ENCODE assay signal across 1 cellular context in the genomic region with DNA sequence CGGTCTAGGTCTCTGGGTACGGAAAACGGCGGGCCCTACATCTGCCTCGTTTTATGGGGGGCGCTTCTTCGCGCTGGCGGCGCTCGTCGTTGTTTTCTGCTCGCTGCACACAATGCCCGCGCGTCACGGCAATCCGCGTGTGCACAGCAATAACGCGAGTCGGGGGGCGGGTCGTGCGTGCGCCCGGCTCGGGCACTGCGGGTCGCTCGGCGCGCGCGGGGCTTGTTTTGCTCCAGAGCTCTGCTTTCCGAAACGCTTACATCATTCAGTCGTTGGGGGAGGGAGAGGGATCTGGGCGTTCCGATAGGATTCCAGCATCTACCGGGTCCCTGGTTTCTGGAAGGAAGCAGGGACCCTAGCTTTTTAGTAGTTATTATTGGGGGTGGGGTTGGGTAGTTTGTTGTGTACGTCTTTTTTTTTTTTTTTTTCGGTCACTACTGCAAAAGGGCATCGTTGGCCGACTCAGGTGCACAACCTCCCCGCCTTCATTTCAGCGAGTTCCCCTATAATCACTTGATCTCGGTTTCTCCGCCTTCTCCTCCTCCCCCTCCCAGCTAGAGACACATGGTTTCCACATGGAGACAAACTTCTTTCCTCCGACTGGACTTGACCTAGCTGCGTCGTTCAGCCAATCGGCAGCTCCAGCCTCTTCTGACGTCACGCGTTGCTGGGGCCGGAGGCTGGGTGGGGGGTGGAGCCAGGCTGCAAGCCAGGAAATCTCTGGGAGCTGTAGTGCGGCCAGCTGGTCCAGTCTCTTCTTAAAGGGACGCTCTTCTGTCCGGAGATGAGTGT.
TF ChIP-seq lines count a peak whose summit lies in the region.

No MANE protein-coding gene starts in this region.

TF ChIP-seq in HepG2, 621 proteins besides CTCF, POLR2A, EP300 and RAD21 (continued from another document and continues in another):
- TF ChIP-seq, protein P1, sequence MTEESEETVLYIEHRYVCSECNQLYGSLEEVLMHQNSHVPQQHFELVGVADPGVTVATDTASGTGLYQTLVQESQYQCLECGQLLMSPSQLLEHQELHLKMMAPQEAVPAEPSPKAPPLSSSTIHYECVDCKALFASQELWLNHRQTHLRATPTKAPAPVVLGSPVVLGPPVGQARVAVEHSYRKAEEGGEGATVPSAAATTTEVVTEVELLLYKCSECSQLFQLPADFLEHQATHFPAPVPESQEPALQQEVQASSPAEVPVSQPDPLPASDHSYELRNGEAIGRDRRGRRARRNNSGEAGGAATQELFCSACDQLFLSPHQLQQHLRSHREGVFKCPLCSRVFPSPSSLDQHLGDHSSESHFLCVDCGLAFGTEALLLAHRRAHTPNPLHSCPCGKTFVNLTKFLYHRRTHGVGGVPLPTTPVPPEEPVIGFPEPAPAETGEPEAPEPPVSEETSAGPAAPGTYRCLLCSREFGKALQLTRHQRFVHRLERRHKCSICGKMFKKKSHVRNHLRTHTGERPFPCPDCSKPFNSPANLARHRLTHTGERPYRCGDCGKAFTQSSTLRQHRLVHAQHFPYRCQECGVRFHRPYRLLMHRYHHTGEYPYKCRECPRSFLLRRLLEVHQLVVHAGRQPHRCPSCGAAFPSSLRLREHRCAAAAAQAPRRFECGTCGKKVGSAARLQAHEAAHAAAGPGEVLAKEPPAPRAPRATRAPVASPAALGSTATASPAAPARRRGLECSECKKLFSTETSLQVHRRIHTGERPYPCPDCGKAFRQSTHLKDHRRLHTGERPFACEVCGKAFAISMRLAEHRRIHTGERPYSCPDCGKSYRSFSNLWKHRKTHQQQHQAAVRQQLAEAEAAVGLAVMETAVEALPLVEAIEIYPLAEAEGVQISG (CRISPR knock-in tag; IDR thresholded peaks at IDR 0.05): no peak
- TF ChIP-seq ZNF235 (CRISPR knock-in tag; IDR thresholded peaks at IDR 0.05; ENCODE audit: borderline replicate concordance) (no peak), KAT7 (CRISPR knock-in tag; IDR thresholded peaks at IDR 0.05; ENCODE audit: borderline replicate concordance) (no peak), ARNTL (CRISPR knock-in tag; IDR thresholded peaks at IDR 0.05) (peak; percentile 62; the same call in 1 of the 2 replicates), TCF7L2 (IDR thresholded peaks at IDR 0.05; ENCODE audit: low read depth, low read length) (no peak), ZNF780A (CRISPR knock-in tag; IDR thresholded peaks at IDR 0.05) (0 out of 2 replicates have a peak, but pooled peaks have one; percentile 57), HCFC1 (IDR thresholded peaks at IDR 0.05; ENCODE audit: low read depth, low read length) (no peak), ZNF124 (CRISPR knock-in tag; IDR thresholded peaks at IDR 0.05) (no peak), ZNF737 (CRISPR knock-in tag; IDR thresholded peaks at IDR 0.05; ENCODE audit: borderline replicate concordance) (0 out of 2 replicates have a peak, but pooled peaks have one; percentile 37), ZNF12 (CRISPR knock-in tag; IDR thresholded peaks at IDR 0.05) (no peak), ZNF781 (CRISPR knock-in tag; IDR thresholded peaks at IDR 0.05; ENCODE audit: borderline replicate concordance, not compliant biosample characterization) (no peak), MED8 (CRISPR knock-in tag; IDR thresholded peaks at IDR 0.05; ENCODE audit: insufficient replicate concordance) (no peak), EHMT2 (IDR thresholded peaks at IDR 0.05; ENCODE audit: borderline replicate concordance, low read depth, low read length) (no peak), ELF3 (CRISPR knock-in tag; IDR thresholded peaks at IDR 0.05) (peak; percentile 35; the same call in 1 of the 2 replicates), ZNF260 (CRISPR knock-in tag; IDR thresholded peaks at IDR 0.05; ENCODE audit: borderline replicate concordance, low read depth) (no peak), ZNF629 (CRISPR knock-in tag; conservative IDR thresholded peaks at IDR 0.05) (no peak), TEAD2 (CRISPR knock-in tag; IDR thresholded peaks at IDR 0.05) (no peak), ZEB1 (IDR thresholded peaks at IDR 0.05; ENCODE audit: insufficient replicate concordance, low read depth) (no peak), NR2F6 (IDR thresholded peaks at IDR 0.05) (no peak), NR2F6 (CRISPR knock-in tag; IDR thresholded peaks at IDR 0.05) (0 out of 2 replicates have a peak, but pooled peaks have one; percentile 24), ZNF263 (CRISPR knock-in tag; IDR thresholded peaks at IDR 0.05) (no peak), ZNF101 (CRISPR knock-in tag; IDR thresholded peaks at IDR 0.05; ENCODE audit: borderline replicate concordance, low read depth) (no peak), ZNF3 (CRISPR knock-in tag; IDR thresholded peaks at IDR 0.05) (no peak), ZNF703 (CRISPR knock-in tag; IDR thresholded peaks at IDR 0.05; ENCODE audit: borderline replicate concordance) (no peak; the same call in 1 of the 2 replicates), TMF1 (CRISPR knock-in tag; IDR thresholded peaks at IDR 0.05; ENCODE audit: low read depth) (peak; percentile 58; the same call in 1 of the 2 replicates), ZNF20 (CRISPR knock-in tag; IDR thresholded peaks at IDR 0.05) (no peak), SPEN (CRISPR knock-in tag; IDR thresholded peaks at IDR 0.05; ENCODE audit: low read depth) (0 out of 2 replicates have a peak, but pooled peaks have one; percentile 39), ZBTB8A (CRISPR knock-in tag; IDR thresholded peaks at IDR 0.05; ENCODE audit: borderline replicate concordance, low read depth) (no peak), KAT2B (IDR thresholded peaks at IDR 0.05; ENCODE audit: borderline replicate concordance, low read depth, low read length) (no peak), ZNF333 (CRISPR knock-in tag; IDR thresholded peaks at IDR 0.05; ENCODE audit: borderline replicate concordance) (no peak; the same call in 1 of the 2 replicates), ZNF207 (IDR thresholded peaks at IDR 0.05; ENCODE audit: borderline replicate concordance) (no peak), ZNF724P (CRISPR knock-in tag; IDR thresholded peaks at IDR 0.05; ENCODE audit: borderline replicate concordance) (no peak)
- TF ChIP-seq, protein P2, sequence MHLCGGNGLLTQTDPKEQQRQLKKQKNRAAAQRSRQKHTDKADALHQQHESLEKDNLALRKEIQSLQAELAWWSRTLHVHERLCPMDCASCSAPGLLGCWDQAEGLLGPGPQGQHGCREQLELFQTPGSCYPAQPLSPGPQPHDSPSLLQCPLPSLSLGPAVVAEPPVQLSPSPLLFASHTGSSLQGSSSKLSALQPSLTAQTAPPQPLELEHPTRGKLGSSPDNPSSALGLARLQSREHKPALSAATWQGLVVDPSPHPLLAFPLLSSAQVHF (CRISPR knock-in tag; IDR thresholded peaks at IDR 0.05): no peak
- TF ChIP-seq, protein P3, sequence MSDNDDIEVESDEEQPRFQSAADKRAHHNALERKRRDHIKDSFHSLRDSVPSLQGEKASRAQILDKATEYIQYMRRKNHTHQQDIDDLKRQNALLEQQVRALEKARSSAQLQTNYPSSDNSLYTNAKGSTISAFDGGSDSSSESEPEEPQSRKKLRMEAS (IDR thresholded peaks at IDR 0.05): peak; percentile 96
- TF ChIP-seq, protein P4, sequence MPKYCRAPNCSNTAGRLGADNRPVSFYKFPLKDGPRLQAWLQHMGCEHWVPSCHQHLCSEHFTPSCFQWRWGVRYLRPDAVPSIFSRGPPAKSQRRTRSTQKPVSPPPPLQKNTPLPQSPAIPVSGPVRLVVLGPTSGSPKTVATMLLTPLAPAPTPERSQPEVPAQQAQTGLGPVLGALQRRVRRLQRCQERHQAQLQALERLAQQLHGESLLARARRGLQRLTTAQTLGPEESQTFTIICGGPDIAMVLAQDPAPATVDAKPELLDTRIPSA (CRISPR knock-in tag; IDR thresholded peaks at IDR 0.05; ENCODE audit: borderline replicate concordance): no peak
- TF ChIP-seq, protein P5, sequence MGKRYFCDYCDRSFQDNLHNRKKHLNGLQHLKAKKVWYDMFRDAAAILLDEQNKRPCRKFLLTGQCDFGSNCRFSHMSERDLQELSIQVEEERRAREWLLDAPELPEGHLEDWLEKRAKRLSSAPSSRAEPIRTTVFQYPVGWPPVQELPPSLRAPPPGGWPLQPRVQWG (CRISPR knock-in tag; IDR thresholded peaks at IDR 0.05; ENCODE audit: borderline replicate concordance, low read depth): no peak
- TF ChIP-seq, protein P6, sequence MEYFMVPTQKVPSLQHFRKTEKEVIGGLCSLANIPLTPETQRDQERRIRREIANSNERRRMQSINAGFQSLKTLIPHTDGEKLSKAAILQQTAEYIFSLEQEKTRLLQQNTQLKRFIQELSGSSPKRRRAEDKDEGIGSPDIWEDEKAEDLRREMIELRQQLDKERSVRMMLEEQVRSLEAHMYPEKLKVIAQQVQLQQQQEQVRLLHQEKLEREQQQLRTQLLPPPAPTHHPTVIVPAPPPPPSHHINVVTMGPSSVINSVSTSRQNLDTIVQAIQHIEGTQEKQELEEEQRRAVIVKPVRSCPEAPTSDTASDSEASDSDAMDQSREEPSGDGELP (IDR thresholded peaks at IDR 0.05; ENCODE audit: borderline replicate concordance, low read depth): peak; percentile 94
- TF ChIP-seq, protein P7, sequence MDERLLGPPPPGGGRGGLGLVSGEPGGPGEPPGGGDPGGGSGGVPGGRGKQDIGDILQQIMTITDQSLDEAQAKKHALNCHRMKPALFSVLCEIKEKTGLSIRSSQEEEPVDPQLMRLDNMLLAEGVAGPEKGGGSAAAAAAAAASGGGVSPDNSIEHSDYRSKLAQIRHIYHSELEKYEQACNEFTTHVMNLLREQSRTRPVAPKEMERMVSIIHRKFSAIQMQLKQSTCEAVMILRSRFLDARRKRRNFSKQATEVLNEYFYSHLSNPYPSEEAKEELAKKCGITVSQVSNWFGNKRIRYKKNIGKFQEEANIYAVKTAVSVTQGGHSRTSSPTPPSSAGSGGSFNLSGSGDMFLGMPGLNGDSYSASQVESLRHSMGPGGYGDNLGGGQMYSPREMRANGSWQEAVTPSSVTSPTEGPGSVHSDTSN (CRISPR knock-in tag; IDR thresholded peaks at IDR 0.05): no peak
- TF ChIP-seq, protein P8, sequence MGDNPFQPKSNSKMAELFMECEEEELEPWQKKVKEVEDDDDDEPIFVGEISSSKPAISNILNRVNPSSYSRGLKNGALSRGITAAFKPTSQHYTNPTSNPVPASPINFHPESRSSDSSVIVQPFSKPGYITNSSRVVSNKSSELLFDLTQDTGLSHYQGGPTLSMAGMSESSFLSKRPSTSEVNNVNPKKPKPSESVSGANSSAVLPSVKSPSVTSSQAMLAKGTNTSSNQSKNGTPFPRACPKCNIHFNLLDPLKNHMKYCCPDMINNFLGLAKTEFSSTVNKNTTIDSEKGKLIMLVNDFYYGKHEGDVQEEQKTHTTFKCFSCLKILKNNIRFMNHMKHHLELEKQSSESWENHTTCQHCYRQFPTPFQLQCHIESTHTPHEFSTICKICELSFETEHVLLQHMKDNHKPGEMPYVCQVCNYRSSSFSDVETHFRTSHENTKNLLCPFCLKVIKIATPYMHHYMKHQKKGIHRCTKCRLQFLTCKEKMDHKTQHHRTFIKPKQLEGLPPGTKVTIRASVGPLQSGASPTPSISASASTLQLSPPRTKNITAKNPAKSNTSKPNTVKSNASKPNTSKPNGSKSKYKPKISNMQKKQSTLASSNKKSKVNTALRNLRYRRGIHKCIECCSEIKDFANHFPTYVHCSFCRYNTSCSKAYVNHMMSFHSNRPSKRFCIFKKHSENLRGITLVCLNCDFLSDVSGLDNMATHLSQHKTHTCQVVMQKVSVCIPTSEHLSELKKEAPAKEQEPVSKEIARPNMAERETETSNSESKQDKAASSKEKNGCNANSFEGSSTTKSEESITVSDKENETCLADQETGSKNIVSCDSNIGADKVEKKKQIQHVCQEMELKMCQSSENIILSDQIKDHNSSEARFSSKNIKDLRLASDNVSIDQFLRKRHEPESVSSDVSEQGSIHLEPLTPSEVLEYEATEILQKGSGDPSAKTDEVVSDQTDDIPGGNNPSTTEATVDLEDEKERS (CRISPR knock-in tag; IDR thresholded peaks at IDR 0.05): no peak
- TF ChIP-seq, protein P9, sequence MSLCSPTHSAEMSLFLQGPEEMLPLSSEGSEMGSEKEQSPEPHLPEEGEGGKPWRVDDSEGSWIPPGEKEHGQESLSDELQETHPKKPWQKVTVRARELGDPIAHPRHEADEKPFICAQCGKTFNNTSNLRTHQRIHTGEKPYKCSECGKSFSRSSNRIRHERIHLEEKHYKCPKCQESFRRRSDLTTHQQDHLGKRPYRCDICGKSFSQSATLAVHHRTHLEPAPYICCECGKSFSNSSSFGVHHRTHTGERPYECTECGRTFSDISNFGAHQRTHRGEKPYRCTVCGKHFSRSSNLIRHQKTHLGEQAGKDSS (CRISPR knock-in tag; IDR thresholded peaks at IDR 0.05; ENCODE audit: borderline replicate concordance, low read depth): no peak
- TF ChIP-seq, protein P10, sequence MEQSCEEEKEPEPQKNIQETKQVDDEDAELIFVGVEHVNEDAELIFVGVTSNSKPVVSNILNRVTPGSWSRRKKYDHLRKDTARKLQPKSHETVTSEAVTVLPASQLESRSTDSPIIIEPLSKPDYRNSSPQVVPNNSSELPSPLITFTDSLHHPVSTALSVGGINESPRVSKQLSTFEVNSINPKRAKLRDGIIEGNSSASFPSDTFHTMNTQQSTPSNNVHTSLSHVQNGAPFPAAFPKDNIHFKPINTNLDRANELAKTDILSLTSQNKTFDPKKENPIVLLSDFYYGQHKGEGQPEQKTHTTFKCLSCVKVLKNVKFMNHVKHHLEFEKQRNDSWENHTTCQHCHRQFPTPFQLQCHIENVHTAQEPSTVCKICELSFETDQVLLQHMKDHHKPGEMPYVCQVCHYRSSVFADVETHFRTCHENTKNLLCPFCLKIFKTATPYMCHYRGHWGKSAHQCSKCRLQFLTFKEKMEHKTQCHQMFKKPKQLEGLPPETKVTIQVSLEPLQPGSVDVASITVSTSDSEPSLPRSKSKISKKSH (CRISPR knock-in tag; IDR thresholded peaks at IDR 0.05; ENCODE audit: borderline replicate concordance): 0 out of 2 replicates have a peak, but pooled peaks have one; percentile 40
- TF ChIP-seq, protein P11, sequence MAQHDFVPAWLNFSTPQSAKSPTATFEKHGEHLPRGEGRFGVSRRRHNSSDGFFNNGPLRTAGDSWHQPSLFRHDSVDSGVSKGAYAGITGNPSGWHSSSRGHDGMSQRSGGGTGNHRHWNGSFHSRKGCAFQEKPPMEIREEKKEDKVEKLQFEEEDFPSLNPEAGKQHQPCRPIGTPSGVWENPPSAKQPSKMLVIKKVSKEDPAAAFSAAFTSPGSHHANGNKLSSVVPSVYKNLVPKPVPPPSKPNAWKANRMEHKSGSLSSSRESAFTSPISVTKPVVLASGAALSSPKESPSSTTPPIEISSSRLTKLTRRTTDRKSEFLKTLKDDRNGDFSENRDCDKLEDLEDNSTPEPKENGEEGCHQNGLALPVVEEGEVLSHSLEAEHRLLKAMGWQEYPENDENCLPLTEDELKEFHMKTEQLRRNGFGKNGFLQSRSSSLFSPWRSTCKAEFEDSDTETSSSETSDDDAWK (CRISPR knock-in tag; IDR thresholded peaks at IDR 0.05): no peak
- TF ChIP-seq, protein P12, sequence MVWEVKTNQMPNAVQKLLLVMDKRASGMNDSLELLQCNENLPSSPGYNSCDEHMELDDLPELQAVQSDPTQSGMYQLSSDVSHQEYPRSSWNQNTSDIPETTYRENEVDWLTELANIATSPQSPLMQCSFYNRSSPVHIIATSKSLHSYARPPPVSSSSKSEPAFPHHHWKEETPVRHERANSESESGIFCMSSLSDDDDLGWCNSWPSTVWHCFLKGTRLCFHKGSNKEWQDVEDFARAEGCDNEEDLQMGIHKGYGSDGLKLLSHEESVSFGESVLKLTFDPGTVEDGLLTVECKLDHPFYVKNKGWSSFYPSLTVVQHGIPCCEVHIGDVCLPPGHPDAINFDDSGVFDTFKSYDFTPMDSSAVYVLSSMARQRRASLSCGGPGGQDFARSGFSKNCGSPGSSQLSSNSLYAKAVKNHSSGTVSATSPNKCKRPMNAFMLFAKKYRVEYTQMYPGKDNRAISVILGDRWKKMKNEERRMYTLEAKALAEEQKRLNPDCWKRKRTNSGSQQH (CRISPR knock-in tag; IDR thresholded peaks at IDR 0.05; ENCODE audit: low read depth): no peak
